1 cellular context compared by ENCODE assay signal in the genomic region with DNA sequence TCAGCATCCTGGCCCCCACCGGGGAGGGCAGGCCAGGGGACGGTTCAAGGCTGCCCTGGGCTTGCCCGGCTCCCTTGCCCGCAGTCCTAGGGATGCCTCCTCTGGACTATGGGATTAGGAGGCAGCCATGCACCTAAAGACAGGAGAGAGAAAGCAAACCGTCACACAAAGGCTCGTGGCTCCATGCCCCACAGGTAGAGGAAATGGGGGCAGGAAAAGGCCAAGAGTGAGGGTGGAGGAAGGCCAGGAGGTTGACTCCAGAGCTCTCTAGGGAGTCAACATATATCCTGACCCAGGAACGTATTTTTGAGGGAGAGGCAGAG.
TF ChIP-seq lines count a peak whose summit lies in the region.

No MANE protein-coding gene starts in this region.

TF ChIP-seq in H1, 55 proteins besides CTCF, POLR2A, EP300 and RAD21:
- TF ChIP-seq MAX (IDR thresholded peaks at IDR 0.05), result no peak
- no peak for TF ChIP-seq ZNF274 (IDR thresholded peaks at IDR 0.05; ENCODE audit: borderline replicate concordance, extremely low read depth, low read length)
- no peak for TF ChIP-seq KDM1A (IDR thresholded peaks at IDR 0.05; ENCODE audit: borderline replicate concordance, low read length)
- TF ChIP-seq SP4 (IDR thresholded peaks at IDR 0.05; ENCODE audit: low read length), result no peak
- TF ChIP-seq TAF7 (optimal IDR thresholded peaks at IDR 0.05; ENCODE audit: borderline replicate concordance, low read depth, low read length), result no peak
- no peak for TF ChIP-seq BCL11A (IDR thresholded peaks at IDR 0.05; ENCODE audit: low read depth in 2 of 2, low read length in 2 of 2)
- TF ChIP-seq CHD1 (IDR thresholded peaks at IDR 0.05; ENCODE audit: low read depth, low read length), result no peak
- TF ChIP-seq JUN (IDR thresholded peaks at IDR 0.05; ENCODE audit: low read depth, low read length), result no peak
- TF ChIP-seq HDAC6 (IDR thresholded peaks at IDR 0.05; ENCODE audit: low read depth, low read length), result no peak
- no peak for TF ChIP-seq CHD2 (IDR thresholded peaks at IDR 0.05; ENCODE audit: low read length)
- no peak for TF ChIP-seq CBX8 (IDR thresholded peaks at IDR 0.05; ENCODE audit: borderline replicate concordance, low read depth, low read length)
- no peak for TF ChIP-seq EZH2 (IDR thresholded peaks at IDR 0.05; ENCODE audit: low read depth, low read length, severe bottlenecking)
- TF ChIP-seq POU5F1 (IDR thresholded peaks at IDR 0.05; ENCODE audit: low read depth, low read length), result no peak
- TF ChIP-seq RNF2 (IDR thresholded peaks at IDR 0.05; ENCODE audit: borderline replicate concordance, low read depth, low read length, missing control alignments, poor library complexity, severe bottlenecking), result no peak
- TF ChIP-seq ASH2L (IDR thresholded peaks at IDR 0.05; ENCODE audit: low read length), result no peak
- TF ChIP-seq KDM4A (IDR thresholded peaks at IDR 0.05; ENCODE audit: low read depth, low read length, severe bottlenecking), result no peak
- TF ChIP-seq ATF2 (IDR thresholded peaks at IDR 0.05; ENCODE audit: low read length), result no peak
